In genomic region chr10:74557098-74557497, GRCh38 we compare ENCODE assay signal across 21 cellular contexts.
"Had no signal": no experiment of that assay in that cellular context is flagged by ENCODE, and none has a peak within 500 bp of the region (broad histone marks: within the 10 kb centered on the region; RNA-seq: fewer than 3 reads in every experiment).

No MANE protein-coding gene starts in this region.

- H3K27me3 ChIP-seq: SJSA1 had no signal

- DNase-seq: KBM-7, MV-4-11, NCI-H1048, NCI-H1105, NCI-H1417 treated with DMSO at 0.1 percent for 48 hours, NCI-H146, NCI-H1694 treated with DMSO at 0.1 percent for 48 hours, NCI-H1930, NCI-H2081, NCI-H2107, NCI-H2227 treated with DMSO at 0.1 percent for 48 hours, NCI-H524, NCI-H526 treated with DMSO at 0.1 percent for 48 hours, NCI-H748 treated with DMSO at 0.1 percent for 48 hours, PC-3, Right ventricle myocardium superior, SIG-M5 had no signal

- H3K9me3 Mint-ChIP-seq: IgD-negative memory B cell had no signal

- H3K4me3 Mint-ChIP-seq: IgD-negative memory B cell had no signal

- H3K9me3 ChIP-seq: SJSA1 had no signal

- H3K4me3 ChIP-seq: SJSA1, SK-N-MC had no signal

- H3K27ac Mint-ChIP-seq: IgD-negative memory B cell had no signal

- FAIRE-seq: HepG2 had no signal

- H3K27ac ChIP-seq: SJSA1, SK-N-MC had no signal

- H3K27me3 Mint-ChIP-seq: IgD-negative memory B cell had no signal
